ENCODE assay signal across 14 cellular contexts in the genomic region with DNA sequence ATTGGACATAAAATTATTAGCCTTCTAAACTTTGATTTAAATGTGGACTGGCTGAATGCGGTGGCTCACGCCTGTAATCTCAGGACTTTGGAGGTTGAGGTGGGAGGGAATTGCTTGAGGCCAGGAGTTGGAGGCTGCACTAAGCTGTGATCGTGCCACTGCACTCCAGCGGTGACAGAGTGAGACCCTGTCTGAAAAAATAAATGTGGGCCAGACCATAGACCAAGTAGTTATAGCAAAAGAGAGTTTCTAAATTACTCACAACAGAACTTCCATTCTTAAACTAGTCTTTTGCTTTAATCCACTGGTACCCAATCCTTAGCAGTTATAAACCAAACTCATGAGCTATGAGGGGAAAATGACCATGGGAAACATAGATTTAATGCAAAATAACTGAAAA. TPM values are rescaled to one million over a fixed set of nuclear protein-coding genes. Genes with fewer than 3 reads are reported as not detected.
DNase-seq lines count a peak whose midpoint lies in the region; ATAC-seq and TF ChIP-seq lines count a peak whose summit lies in the region.
"Had no signal": no experiment of that assay in that cellular context is flagged by ENCODE, and none has a peak within 500 bp of the region (broad histone marks: within the 10 kb centered on the region; RNA-seq: fewer than 3 reads in every experiment).

No MANE protein-coding gene starts in this region.

- no peaks in the 10 kb centered on the region for H3F3A ChIP-seq in neural progenitor cell (ENCODE audit: low read depth)

- CTCF ChIA-PET in CD4-positive, alpha-beta T cell (lab: Charles Lee): interaction anchor here (1.4 kb wide), 1 partner anchor 147 kb away, joined by 6 read pairs; no protein-coding TSS in a partner anchor
- CTCF ChIA-PET in A673 (lab: Charles Lee): no interaction called here

- H3K4me1 Mint-ChIP-seq in CD4-positive, alpha-beta T cell (ENCODE audit: low read depth): peaks cover 70% of the 10 kb centered on the region
- H3K4me1 Mint-ChIP-seq in activated T-cell treated with anti-CD3 and anti-CD28 coated beads, Interleukin-2, amount 50 U/mL, for 72 hours (ENCODE audit: low read depth): peaks cover 59% of the 10 kb centered on the region
- peaks cover 9% of the 10 kb centered on the region for H3K4me1 Mint-ChIP-seq in neural progenitor cell

- peaks cover 11% of the 10 kb centered on the region for H3K36me3 Mint-ChIP-seq in CD4-positive, alpha-beta T cell (ENCODE audit: low read depth)
- H3K36me3 Mint-ChIP-seq in activated T-cell treated with anti-CD3 and anti-CD28 coated beads, Interleukin-2, amount 50 U/mL, for 72 hours (ENCODE audit: insufficient read depth in 2 of 2): peaks cover 0 to 20% of the 10 kb centered on the region in 2 donors
- H3K36me3 Mint-ChIP-seq in neural progenitor cell: peaks cover 8% of the 10 kb centered on the region

- H3K27ac ChIP-seq in CD4-positive, alpha-beta T cell (ENCODE audit: low read depth, low read length): no peak overlapping the region
- H3K27ac ChIP-seq in A673 (ENCODE audit: low read depth, low read length, poor library complexity, severe bottlenecking) (no peak overlapping the region), thyroid gland (no peak overlapping the region), neural progenitor cell (no peak overlapping the region)
- H3K27ac ChIP-seq: heart left ventricle had no signal

- H3K9me3 ChIP-seq in CD4-positive, alpha-beta T cell (ENCODE audit: control insufficient read depth, low read length): no peaks in the 10 kb centered on the region
- H3K9me3 ChIP-seq in A673 (ENCODE audit: low read depth, low read length, poor library complexity, severe bottlenecking) (no peaks in the 10 kb centered on the region), thyroid gland (no peaks in the 10 kb centered on the region), neural progenitor cell (ENCODE audit: low read depth) (no peaks in the 10 kb centered on the region)
- H3K9me3 ChIP-seq: heart left ventricle, spleen had no signal

- no peaks in the 10 kb centered on the region for H3K27me3 Mint-ChIP-seq in CD4-positive, alpha-beta T cell
- no peaks in the 10 kb centered on the region for H3K27me3 Mint-ChIP-seq in activated T-cell treated with anti-CD3 and anti-CD28 coated beads, Interleukin-2, amount 50 U/mL, for 72 hours (ENCODE audit: low read depth)
- no peaks in the 10 kb centered on the region for H3K27me3 Mint-ChIP-seq in neural progenitor cell (ENCODE audit: insufficient read depth, low read depth)

- H3K36me3 ChIP-seq in A673 (ENCODE audit: insufficient read depth, low read length, poor library complexity, severe bottlenecking) (no peaks in the 10 kb centered on the region), thyroid gland (no peaks in the 10 kb centered on the region), neural progenitor cell (no peaks in the 10 kb centered on the region)

- POLR2A ChIA-PET in CD4-positive, alpha-beta T cell (lab: Charles Lee): interaction anchor here (0.6 kb wide), 1 partner anchor 100 kb away, joined by 3 read pairs; no protein-coding TSS in a partner anchor
- POLR2A ChIA-PET in A673 (lab: Charles Lee; ENCODE audit: low non-redundant PET): no interaction called here

- BruUV-seq in A673 (replicated peaks; lab: Mats Ljungman, UMichigan): no TSS peak

- DNase-seq in CD4-positive, alpha-beta T cell: no peak
- DNase-seq in activated T-cell treated with anti-CD3 and anti-CD28 coated beads, Interleukin-2, amount 50 U/mL, for 72 hours: peak in 1 of 2 donors; percentile 14
- DNase-seq in A673 (ENCODE audit: low spot score) (no peak), putamen (ENCODE audit: low spot score) (no peak), thyroid gland (no peak), neural progenitor cell (ENCODE audit: low spot score) (no peak)
- DNase-seq: AML-193, heart left ventricle, NCI-H526 treated with DMSO at 0.1 percent for 48 hours, occipital lobe had no signal

- no peak overlapping the region for H3K9ac ChIP-seq in neural progenitor cell

- no peak overlapping the region for H3K4me2 ChIP-seq in neural progenitor cell

- H3K79me2 ChIP-seq in neural progenitor cell (ENCODE audit: low read depth): peaks cover 45% of the 10 kb centered on the region

- H2AFZ ChIP-seq in neural progenitor cell (replicated peaks): no peak overlapping the region

- 71 to 77% methylated on average over 4 of the region's 4 CpGs for whole genome bisulfite sequencing in thyroid gland, 2 donors

- H3K4me1 ChIP-seq in A673 (ENCODE audit: insufficient read depth, low read length, poor library complexity, severe bottlenecking) (peaks cover 3% of the 10 kb centered on the region), thyroid gland (peaks cover 15 to 21% of the 10 kb centered on the region in 2 donors), neural progenitor cell (no peaks in the 10 kb centered on the region)

- intact Hi-C loops in CD4-positive, alpha-beta T cell (cut with DNase I, micrococcal nuclease): loop anchor here (2.0 to 5.0 kb wide), 2 partner anchors 146 to 208 kb away; a partner anchor contains a TSS
- intact Hi-C loops in A673 (cut with micrococcal nuclease; ENCODE audit: unreplicated experiment): loop anchor here (5.0 kb wide), 1 partner anchor 148 kb away; no protein-coding TSS in a partner anchor
- intact Hi-C loops in thyroid gland (cut with DNase I): no loop called here

- TF ChIP-seq POLR2A in thyroid gland (IDR thresholded peaks at IDR 0.05): no peak

- no peak for ATAC-seq in CD4-positive, alpha-beta T cell (ENCODE audit: poor library complexity)
- peak; percentile 61 for ATAC-seq in GM18858 (IDR thresholded peaks at IDR 0.05; ENCODE audit: unreplicated experiment)
- peak; percentile 77 for ATAC-seq in HG02852 (IDR thresholded peaks at IDR 0.05; ENCODE audit: unreplicated experiment)
- peak; percentile 77 to 84 for ATAC-seq in activated T-cell treated with anti-CD3 and anti-CD28 coated beads, Interleukin-2, amount 50 U/mL, for 72 hours (replicated peaks in 1 of 2)
- ATAC-seq: heart left ventricle, Right ventricle myocardium inferior had no signal

- H4K20me1 ChIP-seq in neural progenitor cell (ENCODE audit: low read depth): peaks cover 5% of the 10 kb centered on the region

- no peaks in the 10 kb centered on the region for H3K27me3 ChIP-seq in CD4-positive, alpha-beta T cell (ENCODE audit: control insufficient read depth, insufficient read depth, low read length)
- no peaks in the 10 kb centered on the region for H3K27me3 ChIP-seq in A673 (replicated peaks; ENCODE audit: insufficient read depth, low read depth, low read length, poor library complexity)
- H3K27me3 ChIP-seq in thyroid gland: no peaks in the 10 kb centered on the region
- H3K27me3 ChIP-seq in neural progenitor cell: no peaks in the 10 kb centered on the region
- H3K27me3 ChIP-seq: heart left ventricle, spleen had no signal

- H3K4me3 ChIP-seq in A673 (ENCODE audit: low read depth, low read length, poor library complexity, severe bottlenecking): no peak overlapping the region
- no peak overlapping the region for H3K4me3 ChIP-seq in thyroid gland (replicated peaks in 1 of 3)
- H3K4me3 ChIP-seq in neural progenitor cell: no peak overlapping the region
- H3K4me3 ChIP-seq: heart left ventricle, spleen had no signal

- H3K4me3 Mint-ChIP-seq in CD4-positive, alpha-beta T cell: no peak overlapping the region
- peak overlapping the region; percentile 27 to 71 for H3K4me3 Mint-ChIP-seq in activated T-cell treated with anti-CD3 and anti-CD28 coated beads, Interleukin-2, amount 50 U/mL, for 72 hours
- no peak overlapping the region for H3K4me3 Mint-ChIP-seq in neural progenitor cell

- no peaks in the 10 kb centered on the region for H3K9me3 Mint-ChIP-seq in CD4-positive, alpha-beta T cell
- no peaks in the 10 kb centered on the region for H3K9me3 Mint-ChIP-seq in activated T-cell treated with anti-CD3 and anti-CD28 coated beads, Interleukin-2, amount 50 U/mL, for 72 hours
- peaks cover 5% of the 10 kb centered on the region for H3K9me3 Mint-ChIP-seq in neural progenitor cell

- no peak for TF ChIP-seq CTCF in CD4-positive, alpha-beta T cell (IDR thresholded peaks at IDR 0.05)
- TF ChIP-seq CTCF in A673 (conservative IDR thresholded peaks at IDR 0.05; ENCODE audit: low read depth, low read length): no peak
- TF ChIP-seq CTCF in thyroid gland (IDR thresholded peaks at IDR 0.05): no peak
- TF ChIP-seq CTCF in neural progenitor cell (IDR thresholded peaks at IDR 0.05): no peak

- H3K27ac Mint-ChIP-seq in CD4-positive, alpha-beta T cell: peak overlapping the region; percentile 65
- H3K27ac Mint-ChIP-seq in activated T-cell treated with anti-CD3 and anti-CD28 coated beads, Interleukin-2, amount 50 U/mL, for 72 hours: peak overlapping the region; percentile 92
- H3K27ac Mint-ChIP-seq in neural progenitor cell: no peak overlapping the region

RNA-seq across cellular contexts. Expression of a gene that starts 35.2 kb away (rescaled TPM):
- total RNA-seq in CD4-positive, alpha-beta T cell: 10 to 100 TPM; 63.8 to 67.1 TPM
- 100 to 1,000 TPM; 216 TPM for total RNA-seq in activated T-cell treated with anti-CD3 and anti-CD28 coated beads, Interleukin-2, amount 50 U/mL, for 72 hours
- total RNA-seq in A673 (2021): 50.9 and 52.8 TPM in 2 replicates
- 10 to 100 TPM; 54.2 to 91.7 (median 71.9) TPM for total RNA-seq in thyroid gland
- total RNA-seq in neural progenitor cell (ENCODE audit: low replicate concordance): 10.4 and 27.5 TPM in 2 replicates

Comparison
In these comparisons a context has a peak if more than half of its experiments do, and no peak if none do; other contexts are left out.
1. H3K4me3 Mint-ChIP-seq: peak in activated T-cell treated with anti-CD3 and anti-CD28 coated beads, Interleukin-2, amount 50 U/mL, for 72 hours (2 of 2); none in CD4-positive, alpha-beta T cell (single experiment) and neural progenitor cell (single experiment).